In the genomic region with DNA sequence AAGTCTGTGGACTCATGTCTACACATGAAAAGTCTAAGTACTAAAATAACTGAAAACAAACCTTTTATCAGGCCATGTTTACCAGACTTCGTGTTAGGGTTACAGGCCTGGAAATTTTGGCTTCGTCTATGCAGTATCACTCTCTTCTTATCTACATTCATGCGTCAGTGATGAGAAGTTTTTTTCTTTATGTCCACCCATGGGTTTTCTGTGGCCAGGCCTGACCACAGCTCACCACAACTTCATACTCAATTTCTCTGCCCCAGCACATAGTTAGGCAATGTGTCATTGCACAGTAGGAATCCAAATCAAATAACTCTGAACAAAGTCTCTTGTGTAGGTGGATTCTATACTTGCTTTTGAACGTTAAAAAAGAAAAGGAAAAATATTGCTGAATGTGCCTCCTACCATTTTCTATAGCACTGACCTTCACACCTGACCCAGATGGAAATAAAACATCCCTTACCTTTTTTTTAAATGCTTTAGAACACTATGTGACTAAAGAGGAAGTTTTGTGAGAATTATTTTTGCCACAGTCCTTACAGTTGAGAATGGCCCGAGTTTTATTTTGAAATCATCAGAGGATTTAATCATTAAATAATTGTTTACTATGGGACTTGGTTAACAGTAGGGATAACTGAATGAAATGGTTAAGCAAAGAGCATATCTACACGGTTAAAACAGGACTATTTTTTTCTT, we compare ENCODE assay signal across 15 cellular contexts.
DNase-seq lines count a peak whose midpoint lies in the region; ATAC-seq, FAIRE-seq and TF ChIP-seq lines count a peak whose summit lies in the region.
"Had no signal": no experiment of that assay in that cellular context is flagged by ENCODE, and none has a peak within 500 bp of the region (broad histone marks: within the 10 kb centered on the region; RNA-seq: fewer than 3 reads in every experiment).

No MANE protein-coding gene starts in this region.

- H2BK15ac ChIP-seq in IMR-90 (ENCODE audit: low read depth, low read length) = no peak overlapping the region

- H4K20me1 ChIP-seq in IMR-90 (ENCODE audit: insufficient read depth, low read length) (no peaks in the 10 kb centered on the region), astrocyte (ENCODE audit: insufficient read depth, low read length) (no peaks in the 10 kb centered on the region)
- H4K20me1 ChIP-seq: BLaER1 treated with 17β-estradiol and CSF1 and Interleukin-3, amounts not matched to agents 10 nM and 100 nM had no signal

- in situ Hi-C loops in IMR-90 (cut with MboI; ENCODE audit: low sequenced_read_pairs) = no loop called here

- H2AK9ac ChIP-seq in IMR-90 (replicated peaks; ENCODE audit: low read depth, low read length, poor library complexity) = no peak overlapping the region

- WGBS in IMR-90 (ENCODE audit: extremely low coverage in 2 of 2, insufficient read length in 1 of 2), 2 experiments = no CpG with 5 or more reads among the region's 6 CpGs

- H3K4me1 ChIP-seq in IMR-90 (ENCODE audit: control insufficient read depth, insufficient read depth, low read length) = no peaks in the 10 kb centered on the region
- H3K4me1 ChIP-seq in astrocyte (ENCODE audit: insufficient read depth, low read length) = peaks cover 21% of the 10 kb centered on the region
- H3K4me1 ChIP-seq: BLaER1 treated with 17β-estradiol and CSF1 and Interleukin-3, amounts not matched to agents 10 nM and 100 nM; prostate gland had no signal

- H3K36me3 Mint-ChIP-seq in astrocyte (ENCODE audit: low read depth, unreplicated experiment) = no peaks in the 10 kb centered on the region
- H3K36me3 Mint-ChIP-seq: immature natural killer cell had no signal

- no peaks in the 10 kb centered on the region for H3K27me3 Mint-ChIP-seq in astrocyte (ENCODE audit: low read depth, unreplicated experiment)

- no peak overlapping the region for H3K4ac ChIP-seq in IMR-90 (ENCODE audit: low read depth, low read length)

- H3K4me3 ChIP-seq in IMR-90 (ENCODE audit: insufficient read depth, low read depth, low read length) (no peak overlapping the region), astrocyte (ENCODE audit: insufficient read depth, low read depth, low read length) (peak overlapping the region; percentile 32)
- H3K4me3 ChIP-seq: BLaER1 treated with 17β-estradiol and CSF1 and Interleukin-3, amounts not matched to agents 10 nM and 100 nM; prostate gland had no signal

- H2BK20ac ChIP-seq in IMR-90 (ENCODE audit: low read depth, low read length) = no peak overlapping the region

- H3K9ac ChIP-seq in IMR-90 (ENCODE audit: low read depth, low read length) (no peak overlapping the region), astrocyte (ENCODE audit: low read length) (peak overlapping the region; percentile 34)
- H3K9ac ChIP-seq: BLaER1 treated with 17β-estradiol and CSF1 and Interleukin-3, amounts not matched to agents 10 nM and 100 nM had no signal

- BruUV-seq in IMR-90 (replicated peaks; lab: Mats Ljungman, UMichigan) = no TSS peak

- H3K79me1 ChIP-seq in IMR-90 (ENCODE audit: low read depth in 1 of 2, low read length in 2 of 2) = no peaks in the 10 kb centered on the region

- H2BK5ac ChIP-seq in IMR-90 (ENCODE audit: low read depth, low read length, poor library complexity, severe bottlenecking) = no peak overlapping the region

- H4K8ac ChIP-seq in IMR-90 (ENCODE audit: low read depth in 2 of 2, low read length in 2 of 2) = no peak overlapping the region

- H2AK5ac ChIP-seq in IMR-90 (ENCODE audit: low read depth, low read length) = no peak overlapping the region

- H2BK120ac ChIP-seq in IMR-90 (ENCODE audit: low read depth, low read length) = no peak overlapping the region

- dilution Hi-C loops in IMR-90 (cut with HindIII; ENCODE audit: low sequenced_read_pairs, unreplicated experiment) = no loop called here

- H3K27ac ChIP-seq in IMR-90 (ENCODE audit: insufficient read depth, low read length) (no peak overlapping the region), astrocyte (ENCODE audit: low read depth, low read length) (peak overlapping the region; percentile 75)
- H3K27ac ChIP-seq: BLaER1 treated with 17β-estradiol and CSF1 and Interleukin-3, amounts not matched to agents 10 nM and 100 nM; prostate gland; WERI-Rb-1 had no signal

- POLR2A ChIA-PET in IMR-90 (lab: Charles Lee; ENCODE audit: unreplicated experiment) = no interaction called here

- no peak for TF ChIP-seq CTCF in IMR-90 (conservative IDR thresholded peaks at IDR 0.05; ENCODE audit: low read depth, low read length)
- TF ChIP-seq CTCF in astrocyte (IDR thresholded peaks at IDR 0.05; ENCODE audit: insufficient read depth, low read depth, low read length) = no peak

- no peak overlapping the region for H4K91ac ChIP-seq in IMR-90 (ENCODE audit: insufficient read depth, low read depth, low read length)

- H3K14ac ChIP-seq in IMR-90 (replicated peaks; ENCODE audit: low read depth, low read length) = no peak overlapping the region

- H3K9me3 ChIP-seq in IMR-90 (ENCODE audit: control insufficient read depth, insufficient read depth, low read length) (0 out of 2 replicates have a peak, but pooled peaks cover 1% of the 10 kb centered on the region), astrocyte (ENCODE audit: insufficient read depth, low read depth, low read length) (no peaks in the 10 kb centered on the region)
- H3K9me3 ChIP-seq: BLaER1 treated with 17β-estradiol and CSF1 and Interleukin-3, amounts not matched to agents 10 nM and 100 nM; prostate gland had no signal

- peaks cover 2% of the 10 kb centered on the region for H3K9me3 Mint-ChIP-seq in astrocyte (ENCODE audit: unreplicated experiment)

- no peak overlapping the region for H2AFZ ChIP-seq in IMR-90 (replicated peaks; ENCODE audit: low read length, poor library complexity)
- no peak overlapping the region for H2AFZ ChIP-seq in astrocyte (ENCODE audit: low read depth, low read length)

- peak; percentile 26 for FAIRE-seq in astrocyte (lab: Jason Lieb, UNC)

- no peak for TF ChIP-seq RAD21 in IMR-90 (IDR thresholded peaks at IDR 0.05; ENCODE audit: low read length)

- H3K4me3 Mint-ChIP-seq in astrocyte (ENCODE audit: unreplicated experiment) = no peak overlapping the region
- H3K4me3 Mint-ChIP-seq: immature natural killer cell had no signal

- no peak overlapping the region for H3K23ac ChIP-seq in IMR-90 (ENCODE audit: low read depth, low read length)

- ATAC-seq in IMR-90 (ENCODE audit: low read depth) (peak; percentile 54), HG03442 (IDR thresholded peaks at IDR 0.05; ENCODE audit: unreplicated experiment) (no peak)

- H3K4me1 Mint-ChIP-seq in astrocyte (ENCODE audit: low read depth, unreplicated experiment) = peaks cover 26% of the 10 kb centered on the region
- H3K4me1 Mint-ChIP-seq: immature natural killer cell had no signal

- no peaks in the 10 kb centered on the region for H3K27me3 ChIP-seq in IMR-90 (ENCODE audit: control insufficient read depth, insufficient read depth, low read length)
- no peaks in the 10 kb centered on the region for H3K27me3 ChIP-seq in astrocyte (ENCODE audit: insufficient read depth, low read length)
- H3K27me3 ChIP-seq: BLaER1 treated with 17β-estradiol and CSF1 and Interleukin-3, amounts not matched to agents 10 nM and 100 nM had no signal

- CTCF ChIA-PET in IMR-90 (lab: Yijun Ruan, JAX) = no interaction called here

- H3K18ac ChIP-seq in IMR-90 (ENCODE audit: low read depth, low read length) = no peak overlapping the region

- H3K27ac Mint-ChIP-seq in astrocyte (ENCODE audit: unreplicated experiment) = peak overlapping the region; percentile 85
- H3K27ac Mint-ChIP-seq: immature natural killer cell had no signal

- no peaks in the 10 kb centered on the region for H3K36me3 ChIP-seq in IMR-90 (ENCODE audit: control insufficient read depth, insufficient read depth, low read length)
- no peaks in the 10 kb centered on the region for H3K36me3 ChIP-seq in astrocyte (ENCODE audit: insufficient read depth, low read length)
- H3K36me3 ChIP-seq: BLaER1 treated with 17β-estradiol and CSF1 and Interleukin-3, amounts not matched to agents 10 nM and 100 nM; prostate gland; WERI-Rb-1 had no signal

- H4K5ac ChIP-seq in IMR-90 (ENCODE audit: low read depth, low read length) = no peak overlapping the region

- no peaks in the 10 kb centered on the region for H3K79me2 ChIP-seq in astrocyte (ENCODE audit: insufficient read depth, low read length)

- no peak overlapping the region for H3K4me2 ChIP-seq in IMR-90 (ENCODE audit: low read depth, low read length)
- H3K4me2 ChIP-seq in astrocyte (ENCODE audit: low read length) = peak overlapping the region; percentile 75
- H3K4me2 ChIP-seq: BLaER1 treated with 17β-estradiol and CSF1 and Interleukin-3, amounts not matched to agents 10 nM and 100 nM had no signal

- DNase-seq in AG08396 (ENCODE audit: low spot score) (peak; percentile 20), IMR-90 (peak; percentile 76), astrocyte (ENCODE audit: low read depth) (peak; percentile 98), kidney tubule cell (ENCODE audit: low spot score) (peak; percentile 94), NCI-H2196 treated with DMSO at 0.1 percent for 48 hours (lab: John Stamatoyannopoulos, UW; ENCODE audit: unreplicated experiment) (no peak), DMS153 (lab: John Stamatoyannopoulos, UW) (no peak)
- no peak for DNase-seq in activated CD4-positive, alpha-beta T cell treated with anti-CD3 and anti-CD28 coated beads, Interleukin-2, amount 50 U/mL, for 48 hours
- DNase-seq: activated gamma-delta T cell treated with Interleukin-2 at 50 U/mL for 16 hours; effector memory CD4-positive, alpha-beta T cell; immature natural killer cell; NCI-H1417 treated with DMSO at 0.1 percent for 48 hours; WERI-Rb-1 had no signal

- no peak for TF ChIP-seq POLR2A in IMR-90 (IDR thresholded peaks at IDR 0.05; ENCODE audit: low read depth, low read length)

- intact Hi-C loops in IMR-90 (cut with micrococcal nuclease) = no loop called here

- H3K9me1 ChIP-seq in IMR-90 (ENCODE audit: insufficient read depth, low read length) = no peaks in the 10 kb centered on the region

- no peak overlapping the region for H3K56ac ChIP-seq in IMR-90 (ENCODE audit: extremely low read depth, insufficient read depth, low read length)

TF ChIP-seq in IMR-90, 13 proteins besides CTCF, POLR2A, EP300 and RAD21:
- TF ChIP-seq, protein P1, sequence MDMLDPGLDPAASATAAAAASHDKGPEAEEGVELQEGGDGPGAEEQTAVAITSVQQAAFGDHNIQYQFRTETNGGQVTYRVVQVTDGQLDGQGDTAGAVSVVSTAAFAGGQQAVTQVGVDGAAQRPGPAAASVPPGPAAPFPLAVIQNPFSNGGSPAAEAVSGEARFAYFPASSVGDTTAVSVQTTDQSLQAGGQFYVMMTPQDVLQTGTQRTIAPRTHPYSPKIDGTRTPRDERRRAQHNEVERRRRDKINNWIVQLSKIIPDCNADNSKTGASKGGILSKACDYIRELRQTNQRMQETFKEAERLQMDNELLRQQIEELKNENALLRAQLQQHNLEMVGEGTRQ (IDR thresholded peaks at IDR 0.05; ENCODE audit: low read depth, low read length) = no peak
- peak; percentile 38; the same call in 1 of the 2 replicates for TF ChIP-seq MAFK (IDR thresholded peaks at IDR 0.05; ENCODE audit: low read depth, low read length)
TF ChIP-seq in IMR-90: peak in this region for 1.

Comparison
In these comparisons a context has a peak if more than half of its experiments do, and no peak if none do; other contexts are left out.
1. DNase-seq: peak in AG08396 (single experiment), IMR-90 (single experiment), astrocyte (single experiment) and kidney tubule cell (single experiment); none in activated CD4-positive, alpha-beta T cell treated with anti-CD3 and anti-CD28 coated beads, Interleukin-2, amount 50 U/mL, for 48 hours (0 of 2), NCI-H2196 treated with DMSO at 0.1 percent for 48 hours (single experiment) and DMS153 (single experiment).